Comparison of ENCODE assay signal across 1 cellular context in the genomic region with DNA sequence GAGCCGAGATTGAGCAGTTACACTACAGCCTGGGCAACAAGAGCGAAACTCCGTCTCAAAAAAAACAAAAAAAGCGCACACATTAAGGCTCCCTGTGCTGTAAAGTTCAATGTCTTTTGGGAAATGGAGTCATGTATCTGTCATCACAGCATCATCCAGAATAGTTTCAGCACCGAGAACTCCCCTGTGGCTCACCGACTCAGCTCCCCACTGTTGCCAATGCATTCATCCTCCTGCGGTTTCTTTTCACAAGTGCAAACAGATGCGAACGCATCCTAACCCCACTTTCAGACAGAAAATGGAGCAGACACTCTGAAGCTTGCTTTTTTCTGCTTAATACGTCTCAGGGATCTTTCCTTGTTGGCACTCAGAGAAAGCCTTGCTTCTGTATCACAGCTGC.
TF ChIP-seq lines count a peak whose summit lies in the region.

No MANE protein-coding gene starts in this region.

TF ChIP-seq in WTC11, 78 proteins besides CTCF, POLR2A, EP300 and RAD21 (continued from another document):
- TF ChIP-seq, protein P1, sequence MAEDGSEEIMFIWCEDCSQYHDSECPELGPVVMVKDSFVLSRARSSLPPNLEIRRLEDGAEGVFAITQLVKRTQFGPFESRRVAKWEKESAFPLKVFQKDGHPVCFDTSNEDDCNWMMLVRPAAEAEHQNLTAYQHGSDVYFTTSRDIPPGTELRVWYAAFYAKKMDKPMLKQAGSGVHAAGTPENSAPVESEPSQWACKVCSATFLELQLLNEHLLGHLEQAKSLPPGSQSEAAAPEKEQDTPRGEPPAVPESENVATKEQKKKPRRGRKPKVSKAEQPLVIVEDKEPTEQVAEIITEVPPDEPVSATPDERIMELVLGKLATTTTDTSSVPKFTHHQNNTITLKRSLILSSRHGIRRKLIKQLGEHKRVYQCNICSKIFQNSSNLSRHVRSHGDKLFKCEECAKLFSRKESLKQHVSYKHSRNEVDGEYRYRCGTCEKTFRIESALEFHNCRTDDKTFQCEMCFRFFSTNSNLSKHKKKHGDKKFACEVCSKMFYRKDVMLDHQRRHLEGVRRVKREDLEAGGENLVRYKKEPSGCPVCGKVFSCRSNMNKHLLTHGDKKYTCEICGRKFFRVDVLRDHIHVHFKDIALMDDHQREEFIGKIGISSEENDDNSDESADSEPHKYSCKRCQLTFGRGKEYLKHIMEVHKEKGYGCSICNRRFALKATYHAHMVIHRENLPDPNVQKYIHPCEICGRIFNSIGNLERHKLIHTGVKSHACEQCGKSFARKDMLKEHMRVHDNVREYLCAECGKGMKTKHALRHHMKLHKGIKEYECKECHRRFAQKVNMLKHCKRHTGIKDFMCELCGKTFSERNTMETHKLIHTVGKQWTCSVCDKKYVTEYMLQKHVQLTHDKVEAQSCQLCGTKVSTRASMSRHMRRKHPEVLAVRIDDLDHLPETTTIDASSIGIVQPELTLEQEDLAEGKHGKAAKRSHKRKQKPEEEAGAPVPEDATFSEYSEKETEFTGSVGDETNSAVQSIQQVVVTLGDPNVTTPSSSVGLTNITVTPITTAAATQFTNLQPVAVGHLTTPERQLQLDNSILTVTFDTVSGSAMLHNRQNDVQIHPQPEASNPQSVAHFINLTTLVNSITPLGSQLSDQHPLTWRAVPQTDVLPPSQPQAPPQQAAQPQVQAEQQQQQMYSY (CRISPR knock-in tag; IDR thresholded peaks at IDR 0.05): no peak
- TF ChIP-seq ZNF121 (CRISPR knock-in tag; IDR thresholded peaks at IDR 0.05) (no peak), EMX1 (CRISPR knock-in tag; IDR thresholded peaks at IDR 0.05) (no peak), ZBTB21 (CRISPR knock-in tag; IDR thresholded peaks at IDR 0.05; ENCODE audit: borderline replicate concordance) (no peak), MXD4 (CRISPR knock-in tag; IDR thresholded peaks at IDR 0.05; ENCODE audit: borderline replicate concordance) (no peak), SP1 (CRISPR knock-in tag; conservative IDR thresholded peaks at IDR 0.05) (no peak), TP53 (CRISPR knock-in tag; IDR thresholded peaks at IDR 0.05) (no peak), NR3C1 (CRISPR knock-in tag; conservative IDR thresholded peaks at IDR 0.05; ENCODE audit: low read depth) (no peak), MYBL2 (CRISPR knock-in tag; IDR thresholded peaks at IDR 0.05) (no peak)
- TF ChIP-seq, protein P2, sequence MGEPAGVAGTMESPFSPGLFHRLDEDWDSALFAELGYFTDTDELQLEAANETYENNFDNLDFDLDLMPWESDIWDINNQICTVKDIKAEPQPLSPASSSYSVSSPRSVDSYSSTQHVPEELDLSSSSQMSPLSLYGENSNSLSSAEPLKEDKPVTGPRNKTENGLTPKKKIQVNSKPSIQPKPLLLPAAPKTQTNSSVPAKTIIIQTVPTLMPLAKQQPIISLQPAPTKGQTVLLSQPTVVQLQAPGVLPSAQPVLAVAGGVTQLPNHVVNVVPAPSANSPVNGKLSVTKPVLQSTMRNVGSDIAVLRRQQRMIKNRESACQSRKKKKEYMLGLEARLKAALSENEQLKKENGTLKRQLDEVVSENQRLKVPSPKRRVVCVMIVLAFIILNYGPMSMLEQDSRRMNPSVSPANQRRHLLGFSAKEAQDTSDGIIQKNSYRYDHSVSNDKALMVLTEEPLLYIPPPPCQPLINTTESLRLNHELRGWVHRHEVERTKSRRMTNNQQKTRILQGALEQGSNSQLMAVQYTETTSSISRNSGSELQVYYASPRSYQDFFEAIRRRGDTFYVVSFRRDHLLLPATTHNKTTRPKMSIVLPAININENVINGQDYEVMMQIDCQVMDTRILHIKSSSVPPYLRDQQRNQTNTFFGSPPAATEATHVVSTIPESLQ (CRISPR knock-in tag; IDR thresholded peaks at IDR 0.05): no peak
- TF ChIP-seq, protein P3, sequence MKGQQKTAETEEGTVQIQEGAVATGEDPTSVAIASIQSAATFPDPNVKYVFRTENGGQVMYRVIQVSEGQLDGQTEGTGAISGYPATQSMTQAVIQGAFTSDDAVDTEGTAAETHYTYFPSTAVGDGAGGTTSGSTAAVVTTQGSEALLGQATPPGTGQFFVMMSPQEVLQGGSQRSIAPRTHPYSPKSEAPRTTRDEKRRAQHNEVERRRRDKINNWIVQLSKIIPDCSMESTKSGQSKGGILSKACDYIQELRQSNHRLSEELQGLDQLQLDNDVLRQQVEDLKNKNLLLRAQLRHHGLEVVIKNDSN (CRISPR knock-in tag; IDR thresholded peaks at IDR 0.05): no peak
